ENCODE assay signal across 15 cellular contexts in the genomic region with DNA sequence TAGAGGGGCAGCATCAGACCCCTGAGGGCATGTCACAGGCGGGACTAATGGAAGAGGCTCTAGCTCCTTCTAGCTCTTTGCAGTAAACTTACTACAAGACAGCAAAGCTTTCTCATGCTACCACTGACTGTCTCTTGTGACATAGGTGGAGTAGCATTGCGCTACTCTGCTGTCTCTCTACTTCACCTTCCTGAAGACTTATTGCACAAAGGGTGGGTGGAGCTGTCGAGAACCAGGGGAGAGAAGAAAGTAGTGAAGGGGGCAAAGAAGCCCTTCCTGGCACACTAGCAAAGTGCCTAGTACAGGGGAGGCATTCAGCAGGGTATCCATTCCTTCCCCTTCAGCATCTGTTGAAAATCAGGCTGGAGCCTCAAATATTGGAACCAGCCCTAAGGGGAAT. TPM values are rescaled to one million over a fixed set of nuclear protein-coding genes. Genes with fewer than 3 reads are reported as not detected.
DNase-seq lines count a peak whose midpoint lies in the region; ATAC-seq and TF ChIP-seq lines count a peak whose summit lies in the region.
"Had no signal": no experiment of that assay in that cellular context is flagged by ENCODE, and none has a peak within 500 bp of the region (broad histone marks: within the 10 kb centered on the region; RNA-seq: fewer than 3 reads in every experiment).

No MANE protein-coding gene starts in this region.

- peak overlapping the region; percentile 40; the same call in 1 of the 2 replicates for H2AFZ ChIP-seq in PC-3 (ENCODE audit: low read length)

- no peak for TF ChIP-seq EP300 in tibial nerve (IDR thresholded peaks at IDR 0.05)

- H3K4me2 ChIP-seq in PC-3 (ENCODE audit: low read length) = peak overlapping the region; percentile 70

- H3K27ac ChIP-seq in PC-3 (ENCODE audit: low read length) (peak overlapping the region; percentile 92), left lung (peak overlapping the region; percentile 39 to 89), tibial nerve (peak overlapping the region in 3 of 4 donors; percentile 68 to 83 (median 79))
- H3K27ac ChIP-seq: cardiac muscle cell had no signal

- H3K9me2 ChIP-seq in PC-3 (replicated peaks; ENCODE audit: low read length) = no peaks in the 10 kb centered on the region

- peak overlapping the region; percentile 2; the same call in 1 of the 2 replicates for H3K9ac ChIP-seq in PC-3 (ENCODE audit: low read length)

- CTCF ChIA-PET in PC-3 (lab: Charles Lee) = no interaction called here

- H3K4me3 ChIP-seq in PC-3 (ENCODE audit: low read length) = no peak overlapping the region
- H3K4me3 ChIP-seq in left lung = no peak overlapping the region
- no peak overlapping the region for H3K4me3 ChIP-seq in tibial nerve
- H3K4me3 ChIP-seq: cardiac muscle cell had no signal

- H3K36me3 ChIP-seq in PC-3 (ENCODE audit: low read depth, low read length) (no peaks in the 10 kb centered on the region), left lung (no peaks in the 10 kb centered on the region), tibial nerve (no peaks in the 10 kb centered on the region)
- H3K36me3 ChIP-seq: cardiac muscle cell had no signal

- no peak for TF ChIP-seq CTCF in PC-3 (conservative IDR thresholded peaks at IDR 0.05; ENCODE audit: low read depth, low read length)
- TF ChIP-seq CTCF in left lung (IDR thresholded peaks at IDR 0.05) = no peak
- no peak for TF ChIP-seq CTCF in tibial nerve (IDR thresholded peaks at IDR 0.05)

- POLR2A ChIA-PET in PC-3 (lab: Charles Lee; ENCODE audit: unreplicated experiment) = no interaction called here

- intact Hi-C loops in PC-3 (cut with micrococcal nuclease) = loop anchor here (5.0 kb wide), 1 partner anchor 36 kb away; the partner anchor contains the start of gene NEK6
- intact Hi-C loops in left lung (cut with DNase I) = no loop called here
- intact Hi-C loops in head of caudate nucleus (cut with DNase I) = no loop called here

- TF ChIP-seq POLR2A in tibial nerve (IDR thresholded peaks at IDR 0.05) = no peak

- BruUV-seq in PC-3 (replicated peaks; lab: Mats Ljungman, UMichigan) = no TSS peak

- peaks cover 8% of the 10 kb centered on the region for H3F3A ChIP-seq in PC-3 (ENCODE audit: low read length, unreplicated experiment)

- no peaks in the 10 kb centered on the region for H3K79me2 ChIP-seq in PC-3 (ENCODE audit: low read length)

- H4K20me1 ChIP-seq in PC-3 (ENCODE audit: low read length) = no peaks in the 10 kb centered on the region

- DNase-seq in activated effector memory CD4-positive, alpha-beta T cell treated with anti-CD3 and anti-CD28 coated beads, Interleukin-2, amount 50 U/mL, for 16 hours = peak; percentile 9
- DNase-seq in activated effector memory CD4-positive, alpha-beta T cell treated with Interleukin-2 at 50 U/mL for 16 hours = no peak
- DNase-seq in PC-3 (no peak), left lung (peak in 1 of 2 donors; percentile 27), tibial nerve (ENCODE audit: low spot score in 2 of 2) (no peak), head of caudate nucleus (no peak), NCI-H510A treated with DMSO at 0.1 percent for 48 hours (lab: John Stamatoyannopoulos, UW) (no peak), hippocampal formation (lab: John Stamatoyannopoulos, UW) (no peak)
- DNase-seq: activated CD4-positive, alpha-beta T cell treated with anti-CD3 and anti-CD28 coated beads, Interleukin-2, amount 10 ng/mL, durations not matched to agents 24 days and 14 days; activated T-cell treated with anti-CD3 and anti-CD28 coated beads, Interleukin-2, amount 50 U/mL, for 48 hours; CD8-positive, alpha-beta memory T cell; effector memory CD4-positive, alpha-beta T cell; stimulated activated naive CD8-positive, alpha-beta T cell treated with anti-CD3 and anti-CD28 coated beads, Interleukin-15, Interleukin-2, amounts not matched to agents 100 U/mL and 50 U/mL, for 24 hours; T-helper 9 cell had no signal

- ATAC-seq in PC-3 (no peak), left lung (no peak)
- ATAC-seq: stimulated activated naive CD8-positive, alpha-beta T cell treated with anti-CD3 and anti-CD28 coated beads, Interleukin-15, Interleukin-2, amounts not matched to agents 100 U/mL and 50 U/mL, for 24 hours had no signal

- H3K27me3 ChIP-seq in PC-3 (ENCODE audit: low read length) = no peaks in the 10 kb centered on the region
- H3K27me3 ChIP-seq in left lung = no peaks in the 10 kb centered on the region
- H3K27me3 ChIP-seq in tibial nerve = no peaks in the 10 kb centered on the region
- H3K27me3 ChIP-seq: cardiac muscle cell had no signal

- no peaks in the 10 kb centered on the region for H3K9me3 ChIP-seq in PC-3 (ENCODE audit: low read length)
- no peaks in the 10 kb centered on the region for H3K9me3 ChIP-seq in left lung
- H3K9me3 ChIP-seq in tibial nerve = no peaks in the 10 kb centered on the region

- 91 to 97% methylated on average over 3 of the region's 3 CpGs for WGBS in tibial nerve, 2 donors

- H3K4me1 ChIP-seq in PC-3 (ENCODE audit: insufficient read depth, low read length) (peaks cover 66% of the 10 kb centered on the region), left lung (peaks cover 14 to 78% of the 10 kb centered on the region in 2 donors), tibial nerve (peaks cover 0 to 78% (median 48%) of the 10 kb centered on the region in 4 donors)

RNA-seq across cellular contexts. Expression of gene NEK6, which starts 36.1 kb away (rescaled TPM):
- total RNA-seq in PC-3 (2014; rRNA removed) (21.1 and 22.1 TPM in 2 replicates), left lung (100 to 1,000 TPM; 104 to 132 TPM), tibial nerve (10 to 100 TPM; 25.3 to 53.1 (median 43.3) TPM)
